In the genomic region with DNA sequence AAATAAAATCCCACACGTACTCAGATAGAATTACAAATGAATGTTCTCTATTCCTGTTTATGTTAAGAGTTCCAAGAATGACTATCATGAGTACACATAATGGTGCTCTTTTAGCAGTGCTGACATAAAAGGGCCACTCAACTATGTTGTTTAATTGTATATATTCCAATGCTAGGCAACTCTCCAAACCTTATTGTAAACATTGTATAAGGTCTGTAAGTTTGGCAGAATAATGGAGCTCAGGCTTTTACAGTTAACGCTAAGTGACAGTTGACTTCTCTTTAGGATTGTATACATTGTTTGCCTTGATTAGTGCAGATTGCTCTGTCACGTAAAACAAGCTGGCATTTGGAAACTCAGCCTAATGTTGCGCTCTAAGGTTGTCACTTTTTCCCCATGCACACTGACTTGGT, we compare ENCODE assay signal across 12 cellular contexts. TPM values are rescaled to one million over a fixed set of nuclear protein-coding genes. Genes with fewer than 3 reads are reported as not detected.
DNase-seq lines count a peak whose midpoint lies in the region; ATAC-seq and TF ChIP-seq lines count a peak whose summit lies in the region.
"Had no signal": no experiment of that assay in that cellular context is flagged by ENCODE, and none has a peak within 500 bp of the region (broad histone marks: within the 10 kb centered on the region; RNA-seq: fewer than 3 reads in every experiment).

No MANE protein-coding gene starts in this region.

- intact Hi-C loops in Panc1 (cut with micrococcal nuclease; ENCODE audit: unreplicated experiment) = no loop called here
- intact Hi-C loops in transverse colon (cut with DNase I; ENCODE audit: low total_unique reads) = loop anchor here (10.0 kb wide), 1 partner anchor 48 kb away; no protein-coding TSS in a partner anchor
- intact Hi-C loops in ascending aorta (cut with DNase I) = no loop called here

- no peak for DNase-seq in activated naive CD8-positive, alpha-beta T cell treated with anti-CD3 and anti-CD28 coated beads for 36 hours
- no peak for DNase-seq in Panc1 (ENCODE audit: low read depth, low spot score)
- peak; percentile 49 for DNase-seq in fibroblast of the conjunctiva (ENCODE audit: low read depth)
- DNase-seq in transverse colon = no peak
- DNase-seq in NCI-H146 (lab: John Stamatoyannopoulos, UW) = no peak
- DNase-seq in ascending aorta (ENCODE audit: low spot score in 2 of 2) = no peak
- DNase-seq in NCI-H2196 (lab: John Stamatoyannopoulos, UW; ENCODE audit: unreplicated experiment) = no peak
- DNase-seq: activated CD4-positive, alpha-beta T cell treated with anti-CD3 and anti-CD28 coated beads, Interleukin-2, amount 50 U/mL, for 1 hour; CD4-positive, CD25-positive, alpha-beta regulatory T cell; heart right ventricle; PC-9 had no signal

- CTCF ChIA-PET in Panc1 (lab: Charles Lee) = interaction anchor here (1.0 kb wide), 1 partner anchor 42 kb away, joined by 4 read pairs; no protein-coding TSS in a partner anchor

- H3K27ac Mint-ChIP-seq in activated naive CD8-positive, alpha-beta T cell = peak overlapping the region; percentile 28
- H3K27ac Mint-ChIP-seq in activated naive CD8-positive, alpha-beta T cell treated with anti-CD3 and anti-CD28 coated beads for 36 hours = no peak overlapping the region
- H3K27ac Mint-ChIP-seq: CD4-positive, CD25-positive, alpha-beta regulatory T cell had no signal

- no peak for TF ChIP-seq EP300 in transverse colon (IDR thresholded peaks at IDR 0.05; ENCODE audit: low read depth)

- no peaks in the 10 kb centered on the region for H3K9me3 ChIP-seq in Panc1 (ENCODE audit: control insufficient read depth, insufficient read depth, low read depth, low read length)
- no peaks in the 10 kb centered on the region for H3K9me3 ChIP-seq in transverse colon
- no peaks in the 10 kb centered on the region for H3K9me3 ChIP-seq in ascending aorta
- H3K9me3 ChIP-seq: heart right ventricle had no signal

- H3K9me3 Mint-ChIP-seq in activated naive CD8-positive, alpha-beta T cell (ENCODE audit: low read depth) = no peaks in the 10 kb centered on the region
- H3K9me3 Mint-ChIP-seq in activated naive CD8-positive, alpha-beta T cell treated with anti-CD3 and anti-CD28 coated beads for 36 hours = no peaks in the 10 kb centered on the region
- H3K9me3 Mint-ChIP-seq: CD4-positive, CD25-positive, alpha-beta regulatory T cell had no signal

- TF ChIP-seq POLR2A in transverse colon (IDR thresholded peaks at IDR 0.05) = no peak

- in situ Hi-C loops in Panc1 (cut with HindIII; ENCODE audit: low pct_unique_long_range_greater_than_20kb, low sequenced_read_pairs) (no loop called here), transverse colon (cut with MboI; ENCODE audit: low pct_ligation_motif_present in 1 of 4, low pct_unique_long_range_greater_than_20kb in 1 of 4, low sequenced_read_pairs in 3 of 4) (loop anchor here in 1 of 4 donors (10.0 kb wide), 1 partner anchor 58 kb away; no protein-coding TSS in a partner anchor)

- H3K27ac ChIP-seq in Panc1 (ENCODE audit: low read length) = no peak overlapping the region; the same call in 1 of the 2 replicates
- peak overlapping the region; percentile 49 to 75 (median 63) for H3K27ac ChIP-seq in transverse colon
- no peak overlapping the region for H3K27ac ChIP-seq in ascending aorta
- H3K27ac ChIP-seq: PC-9 had no signal

- peak; percentile 86 for ATAC-seq in Panc1
- ATAC-seq: heart right ventricle had no signal

- peaks cover 19% of the 10 kb centered on the region; the same call in 1 of the 2 replicates for H3K4me1 ChIP-seq in Panc1 (ENCODE audit: control insufficient read depth, insufficient read depth, low read length)
- H3K4me1 ChIP-seq in transverse colon = peaks cover 17 to 42% (median 19%) of the 10 kb centered on the region in 4 donors
- H3K4me1 ChIP-seq in ascending aorta = peaks cover 0 to 19% of the 10 kb centered on the region in 2 donors

- peaks cover 71% of the 10 kb centered on the region for H3K4me1 Mint-ChIP-seq in activated naive CD8-positive, alpha-beta T cell (ENCODE audit: low read depth)
- peaks cover 50% of the 10 kb centered on the region for H3K4me1 Mint-ChIP-seq in activated naive CD8-positive, alpha-beta T cell treated with anti-CD3 and anti-CD28 coated beads for 36 hours

- no peak overlapping the region for H3K4me3 ChIP-seq in Panc1 (ENCODE audit: low read depth in 2 of 2, low read length in 2 of 2)
- H3K4me3 ChIP-seq in transverse colon = no peak overlapping the region
- H3K4me3 ChIP-seq in ascending aorta = no peak overlapping the region
- H3K4me3 ChIP-seq: heart right ventricle, PC-9 had no signal

- H3K36me3 ChIP-seq in Panc1 (ENCODE audit: control insufficient read depth, insufficient read depth, low read length) = no peaks in the 10 kb centered on the region
- H3K36me3 ChIP-seq in transverse colon = no peaks in the 10 kb centered on the region
- H3K36me3 ChIP-seq in ascending aorta = no peaks in the 10 kb centered on the region
- H3K36me3 ChIP-seq: heart right ventricle had no signal

- BruUV-seq in Panc1 (replicated peaks; lab: Mats Ljungman, UMichigan) = no TSS peak

- POLR2A ChIA-PET in Panc1 (lab: Charles Lee) = no interaction called here

- TF ChIP-seq CTCF in Panc1 (IDR thresholded peaks at IDR 0.05) = no peak
- no peak for TF ChIP-seq CTCF in transverse colon (IDR thresholded peaks at IDR 0.05)
- TF ChIP-seq CTCF in ascending aorta (IDR thresholded peaks at IDR 0.05) = no peak

- H3K36me3 Mint-ChIP-seq in activated naive CD8-positive, alpha-beta T cell = no peaks in the 10 kb centered on the region
- H3K36me3 Mint-ChIP-seq in activated naive CD8-positive, alpha-beta T cell treated with anti-CD3 and anti-CD28 coated beads for 36 hours = peaks cover 4% of the 10 kb centered on the region
- H3K36me3 Mint-ChIP-seq: CD4-positive, CD25-positive, alpha-beta regulatory T cell had no signal

- H3K27me3 ChIP-seq in Panc1 (ENCODE audit: control insufficient read depth, insufficient read depth, low read length) = no peaks in the 10 kb centered on the region
- no peaks in the 10 kb centered on the region for H3K27me3 ChIP-seq in transverse colon
- H3K27me3 ChIP-seq in ascending aorta = no peaks in the 10 kb centered on the region
- H3K27me3 ChIP-seq: heart right ventricle had no signal

- 23 to 25% methylated on average over 4 of the region's 4 CpGs for WGBS in transverse colon (ENCODE audit: low coverage in 1 of 2), 2 donors

- H3K4me3 Mint-ChIP-seq in activated naive CD8-positive, alpha-beta T cell = no peak overlapping the region
- H3K4me3 Mint-ChIP-seq in activated naive CD8-positive, alpha-beta T cell treated with anti-CD3 and anti-CD28 coated beads for 36 hours = no peak overlapping the region
- H3K4me3 Mint-ChIP-seq: CD4-positive, CD25-positive, alpha-beta regulatory T cell had no signal

- no peaks in the 10 kb centered on the region for H3K27me3 Mint-ChIP-seq in activated naive CD8-positive, alpha-beta T cell
- no peaks in the 10 kb centered on the region for H3K27me3 Mint-ChIP-seq in activated naive CD8-positive, alpha-beta T cell treated with anti-CD3 and anti-CD28 coated beads for 36 hours

RNA-seq across cellular contexts. Expression of gene RBMS1, which starts 20.8 kb away (rescaled TPM):
- total RNA-seq in activated naive CD8-positive, alpha-beta T cell treated with anti-CD3 and anti-CD28 coated beads for 36 hours = 10 to 100 TPM; 39.3 to 39.9 TPM
- total RNA-seq in Panc1 (2021; ENCODE audit: unreplicated experiment) = 67.0 TPM
- polyA plus RNA-seq in Panc1 (2012; ENCODE audit: insufficient read length) = 34.3 TPM
- total RNA-seq in transverse colon = 10 to 100 TPM; 13.5 to 31.6 (median 23.0) TPM
- total RNA-seq in ascending aorta = 51.1 TPM

Comparison
In these comparisons a context has a peak if more than half of its experiments do, and no peak if none do; other contexts are left out.
1. H3K27ac ChIP-seq: peak in transverse colon (4 of 4); none in Panc1 (single experiment) and ascending aorta (0 of 2).